7 cellular contexts compared by ENCODE assay signal in genomic region chr3:129576514-129577345, GRCh38.
A peak's percentile ranks its signal among the peaks of the same experiment; 100 is the strongest.
DNase-seq lines count a peak whose midpoint lies in the region; ATAC-seq, FAIRE-seq and TF ChIP-seq lines count a peak whose summit lies in the region.

No MANE protein-coding gene starts in this region.

- peak; percentile 35 for FAIRE-seq in GM19239 (lab: Jason Lieb, UNC)

- H3K4me1 Mint-ChIP-seq in effector memory CD8-positive, alpha-beta T cell (ENCODE audit: low read depth in 2 of 2) = peaks cover 50 to 70% of the 10 kb centered on the region in 2 donors

- DNase-seq in GM19239 (ENCODE audit: insufficient read length, low spot score) = peak; percentile 74
- peak; percentile 75 for DNase-seq in LNCaP clone FGC (ENCODE audit: low read depth)
- peak; percentile 79 to 84 (median 83) for DNase-seq in effector memory CD8-positive, alpha-beta T cell
- DNase-seq in stimulated activated CD4-positive, alpha-beta T cell treated with anti-CD3 and anti-CD28 coated beads, Interleukin-4, amount 100 ng/mL, for 24 hours = peak; percentile 42

- TF ChIP-seq CTCF in LNCaP clone FGC (IDR thresholded peaks at IDR 0.05; ENCODE audit: control insufficient read depth, extremely low read depth, insufficient read depth) = no peak

- H3K27ac Mint-ChIP-seq in effector memory CD8-positive, alpha-beta T cell = peak overlapping the region; percentile 93 to 95

- no peaks in the 10 kb centered on the region for H3K27me3 Mint-ChIP-seq in effector memory CD8-positive, alpha-beta T cell

- no peaks in the 10 kb centered on the region for H3K9me3 Mint-ChIP-seq in effector memory CD8-positive, alpha-beta T cell

- peak; percentile 31 to 49 for ATAC-seq in activated CD4-positive, CD25-positive, alpha-beta regulatory T cell treated with anti-CD3 and anti-CD28 coated beads, Interleukin-2, amount 50 U/mL, for 24 hours
- ATAC-seq in effector memory CD8-positive, alpha-beta T cell (replicated peaks) = peak; percentile 87
- ATAC-seq in HG03521 (IDR thresholded peaks at IDR 0.05; ENCODE audit: unreplicated experiment) (no peak), GM21717 (IDR thresholded peaks at IDR 0.05; ENCODE audit: unreplicated experiment) (no peak)

- H3K4me3 Mint-ChIP-seq in effector memory CD8-positive, alpha-beta T cell = peak overlapping the region; percentile 64 to 75

- peaks cover 58% of the 10 kb centered on the region for H3K36me3 Mint-ChIP-seq in effector memory CD8-positive, alpha-beta T cell (ENCODE audit: insufficient read depth)

- no peak overlapping the region for H3K4me3 ChIP-seq in LNCaP clone FGC (ENCODE audit: low read depth, low read length)

Comparison
In these comparisons a context has a peak if more than half of its experiments do, and no peak if none do; other contexts are left out.
1. ATAC-seq: peak in activated CD4-positive, CD25-positive, alpha-beta regulatory T cell treated with anti-CD3 and anti-CD28 coated beads, Interleukin-2, amount 50 U/mL, for 24 hours (2 of 2) and effector memory CD8-positive, alpha-beta T cell (single experiment); none in HG03521 (single experiment) and GM21717 (single experiment).
2. Peak in every context shown above with its lines, with median percentiles within 50 percentile points of each other: DNase-seq.